Comparison of ENCODE assay signal across 21 cellular contexts in genomic region chr12:133225527-133225926, GRCh38. TPM values are rescaled to one million over a fixed set of nuclear protein-coding genes. Genes with fewer than 3 reads are reported as not detected.
DNase-seq lines count a peak whose midpoint lies in the region; TF ChIP-seq lines count a peak whose summit lies in the region.
"Had no signal": no experiment of that assay in that cellular context is flagged by ENCODE, and none has a peak within 500 bp of the region (broad histone marks: within the 10 kb centered on the region; RNA-seq: fewer than 3 reads in every experiment).

No MANE protein-coding gene starts in this region.

- H4K91ac ChIP-seq in mesenchymal stem cell (ENCODE audit: low read length) = no peak overlapping the region

- no peak overlapping the region for H2AFZ ChIP-seq in mesenchymal stem cell (ENCODE audit: low read depth, low read length)

- no peak overlapping the region for H3K4me3 Mint-ChIP-seq in chondrocyte (ENCODE audit: unreplicated experiment)
- H3K4me3 Mint-ChIP-seq in endodermal cell = no peak overlapping the region
- H3K4me3 Mint-ChIP-seq: CD14-positive monocyte; CD4-positive, CD25-positive, alpha-beta regulatory T cell; CD8-positive, alpha-beta memory T cell had no signal

- no peak overlapping the region for H3K18ac ChIP-seq in mesenchymal stem cell (ENCODE audit: low read depth in 1 of 2, low read length in 2 of 2)

- no peak overlapping the region for H2BK12ac ChIP-seq in mesenchymal stem cell (ENCODE audit: low read length in 2 of 2)

- H3K9me3 ChIP-seq in endodermal cell (ENCODE audit: control insufficient read depth, low read length) = peaks cover 62% of the 10 kb centered on the region
- peaks cover 46% of the 10 kb centered on the region for H3K9me3 ChIP-seq in mesenchymal stem cell (ENCODE audit: control insufficient read depth, low read length)
- H3K9me3 ChIP-seq: BE2C had no signal

- no peak for TF ChIP-seq CTCF in GM10248 (IDR thresholded peaks at IDR 0.05; ENCODE audit: control extremely low read depth, extremely low read depth, low read depth, missing control alignments)
- TF ChIP-seq CTCF in chondrocyte (IDR thresholded peaks at IDR 0.05) = no peak
- no peak for TF ChIP-seq CTCF in endodermal cell (conservative IDR thresholded peaks at IDR 0.05)

- H3K9ac ChIP-seq in endodermal cell (ENCODE audit: extremely low read depth, low read length, poor library complexity, severe bottlenecking) (no peak overlapping the region), mesenchymal stem cell (ENCODE audit: low read length) (no peak overlapping the region)
- H3K9ac ChIP-seq: BLaER1 had no signal

- no peaks in the 10 kb centered on the region for H3K36me3 Mint-ChIP-seq in chondrocyte (ENCODE audit: low read depth)
- H3K36me3 Mint-ChIP-seq in endodermal cell (ENCODE audit: low read depth) = peaks cover 5% of the 10 kb centered on the region
- H3K36me3 Mint-ChIP-seq: CD14-positive monocyte; CD4-positive, CD25-positive, alpha-beta regulatory T cell had no signal

- no peak overlapping the region for H2AK5ac ChIP-seq in mesenchymal stem cell (ENCODE audit: low read length, severe bottlenecking)

- H3K4me1 ChIP-seq in endodermal cell (ENCODE audit: control insufficient read depth, insufficient read depth, low read length) = no peaks in the 10 kb centered on the region
- no peaks in the 10 kb centered on the region for H3K4me1 ChIP-seq in mesenchymal stem cell (ENCODE audit: control insufficient read depth, insufficient read depth, low read depth, low read length)
- H3K4me1 ChIP-seq: BE2C, BLaER1 had no signal

- H3K27me3 Mint-ChIP-seq in chondrocyte (ENCODE audit: low read depth) (no peaks in the 10 kb centered on the region), endodermal cell (ENCODE audit: insufficient read depth) (no peaks in the 10 kb centered on the region)
- H3K27me3 Mint-ChIP-seq: CD4-positive, CD25-positive, alpha-beta regulatory T cell had no signal

- H3K9me3 Mint-ChIP-seq in chondrocyte (ENCODE audit: low read depth) (peaks cover 45% of the 10 kb centered on the region), endodermal cell (peaks cover 90% of the 10 kb centered on the region)

- no peak overlapping the region for H2BK5ac ChIP-seq in mesenchymal stem cell (ENCODE audit: low read depth, low read length, poor library complexity, severe bottlenecking)

- no peak overlapping the region for H3K4me2 ChIP-seq in mesenchymal stem cell (ENCODE audit: low read length, poor library complexity, severe bottlenecking)
- H3K4me2 ChIP-seq: BLaER1 had no signal

- no peak overlapping the region for H3K27ac Mint-ChIP-seq in chondrocyte (ENCODE audit: unreplicated experiment)
- H3K27ac Mint-ChIP-seq in endodermal cell = no peak overlapping the region
- H3K27ac Mint-ChIP-seq: CD14-positive monocyte; CD4-positive, alpha-beta memory T cell; CD4-positive, CD25-positive, alpha-beta regulatory T cell; CD8-positive, alpha-beta memory T cell had no signal

- no peak overlapping the region for H3K14ac ChIP-seq in mesenchymal stem cell (ENCODE audit: low read length in 2 of 2)

- H3K27ac ChIP-seq in endodermal cell (ENCODE audit: low read depth, low read length) (no peak overlapping the region), mesenchymal stem cell (ENCODE audit: low read length, poor library complexity, severe bottlenecking) (no peak overlapping the region)
- H3K27ac ChIP-seq: BLaER1 had no signal

- POLR2A ChIA-PET in GM10248 (lab: Yijun Ruan, JAX) = no interaction called here

- H2BK15ac ChIP-seq in mesenchymal stem cell (ENCODE audit: low read depth, poor library complexity, severe bottlenecking) = no peak overlapping the region

- no peak overlapping the region for H4K8ac ChIP-seq in mesenchymal stem cell (ENCODE audit: low read length)

- H3K36me3 ChIP-seq in endodermal cell (ENCODE audit: control insufficient read depth, insufficient read depth, low read length) (no peaks in the 10 kb centered on the region), mesenchymal stem cell (ENCODE audit: control insufficient read depth in 1 of 2, insufficient read depth in 2 of 2, low read depth in 1 of 2, low read length in 2 of 2) (no peaks in the 10 kb centered on the region)
- H3K36me3 ChIP-seq: BE2C, BLaER1 had no signal

- CTCF ChIA-PET in GM10248 (lab: Yijun Ruan, JAX) = no interaction called here

- WGBS in endodermal cell (ENCODE audit: insufficient coverage in 1 of 2, insufficient read length in 1 of 2), 2 experiments = 70 to 73% methylated on average over 1 to 4 of the region's 4 CpGs
- 73% methylated on average over 4 of the region's 4 CpGs for whole genome bisulfite sequencing in mesenchymal stem cell

- H3K4me1 Mint-ChIP-seq in chondrocyte (ENCODE audit: low read depth) = no peaks in the 10 kb centered on the region
- no peaks in the 10 kb centered on the region for H3K4me1 Mint-ChIP-seq in endodermal cell
- H3K4me1 Mint-ChIP-seq: CD14-positive monocyte; CD4-positive, CD25-positive, alpha-beta regulatory T cell; CD8-positive, alpha-beta memory T cell had no signal

- no peaks in the 10 kb centered on the region for H3K79me1 ChIP-seq in mesenchymal stem cell (replicated peaks; ENCODE audit: low read length, poor library complexity, severe bottlenecking)

- H3K27me3 ChIP-seq in endodermal cell (ENCODE audit: control insufficient read depth, insufficient read depth, low read length, poor library complexity, severe bottlenecking) (no peaks in the 10 kb centered on the region), mesenchymal stem cell (ENCODE audit: control insufficient read depth in 1 of 2, insufficient read depth in 1 of 2, low read length in 2 of 2) (no peaks in the 10 kb centered on the region)
- H3K27me3 ChIP-seq: BE2C, BLaER1 had no signal

- no peak overlapping the region for H2BK120ac ChIP-seq in mesenchymal stem cell (ENCODE audit: low read depth, low read length)

- DNase-seq in GM10248 (ENCODE audit: extremely low spot score) (peak; percentile 3), chondrocyte (ENCODE audit: low spot score) (peak; percentile 80), endodermal cell (peak; percentile 20), mesenchymal stem cell (no peak), iPS-NIHi11 (ENCODE audit: low spot score) (no peak)
- no peak for DNase-seq in stimulated activated CD8-positive, alpha-beta memory T cell treated with anti-CD3 and anti-CD28 coated beads, Interleukin-4, amount 100 ng/mL, for 48 hours
- DNase-seq: 8988T; ACHN; BE2C; C1 segment of cervical spinal cord; CD4-positive, alpha-beta memory T cell; CD4-positive, CD25-positive, alpha-beta regulatory T cell; CD8-positive, alpha-beta memory T cell; COR-L47; DMS79 treated with DMSO at 0.1 percent for 48 hours; GF-D8 had no signal

- H3K4ac ChIP-seq in mesenchymal stem cell (ENCODE audit: low read depth in 1 of 2, low read length in 2 of 2) = no peak overlapping the region

- H3K4me3 ChIP-seq in endodermal cell (ENCODE audit: low read length) (no peak overlapping the region), mesenchymal stem cell (ENCODE audit: insufficient read depth in 1 of 2, low read depth in 1 of 2, low read length in 2 of 2) (no peak overlapping the region)
- H3K4me3 ChIP-seq: BLaER1, GM12878 had no signal

- no peak overlapping the region for H3K23ac ChIP-seq in mesenchymal stem cell (ENCODE audit: low read length in 2 of 2)

RNA-seq across cellular contexts. Expression of gene ANHX, which starts 10.2 kb away (rescaled TPM):
- total RNA-seq in chondrocyte (not detected in 3 replicates), endodermal cell (not detected)
- polyA plus RNA-seq in endodermal cell (2013, experiment 1 of 2) = not detected
- polyA plus RNA-seq in endodermal cell (2013, experiment 2 of 2) = not detected
- polyA plus RNA-seq in mesenchymal stem cell (2013, experiment 1 of 2) = not detected
- not detected for polyA plus RNA-seq in mesenchymal stem cell (2013, experiment 2 of 2)
- total RNA-seq: A673; CD4-positive, alpha-beta memory T cell; CD4-positive, CD25-positive, alpha-beta regulatory T cell; CD8-positive, alpha-beta memory T cell; GM12878 had no signal
- polyA plus RNA-seq: AG04450; CD14-positive monocyte; CD4-positive, alpha-beta memory T cell; CD4-positive, CD25-positive, alpha-beta regulatory T cell; CD8-positive, alpha-beta memory T cell; GM12878 had no signal

RNA-seq across cellular contexts. Expression of gene ZNF268, which starts 44.2 kb away (rescaled TPM):
- total RNA-seq in chondrocyte = 13.5 to 22.2 TPM (median 17.5 TPM) in 3 replicates
- 10 to 100 TPM; 26.4 to 39.5 TPM for total RNA-seq in endodermal cell
- 22.4 TPM for polyA plus RNA-seq in endodermal cell (2013, experiment 1 of 2)
- 21.2 TPM for polyA plus RNA-seq in endodermal cell (2013, experiment 2 of 2)
- polyA plus RNA-seq in mesenchymal stem cell (2013, experiment 1 of 2) = 6.1 TPM
- polyA plus RNA-seq in mesenchymal stem cell (2013, experiment 2 of 2) = 6.4 TPM

Comparison
In these comparisons a context has a peak if more than half of its experiments do, and no peak if none do; other contexts are left out.
1. DNase-seq: peak in GM10248 (single experiment), chondrocyte (single experiment) and endodermal cell (single experiment); none in mesenchymal stem cell (single experiment), stimulated activated CD8-positive, alpha-beta memory T cell treated with anti-CD3 and anti-CD28 coated beads, Interleukin-4, amount 100 ng/mL, for 48 hours (single experiment) and iPS-NIHi11 (single experiment).